Comparison of ENCODE assay signal across 8 cellular contexts in genomic region chr10:13784067-13784466, GRCh38.
DNase-seq lines count a peak whose midpoint lies in the region; ATAC-seq lines count a peak whose summit lies in the region.

No MANE protein-coding gene starts in this region.

- H3K27me3 ChIP-seq in subcutaneous abdominal adipose tissue (ENCODE audit: control insufficient read depth in 5 of 5, insufficient read depth in 4 of 5, low read length in 5 of 5), result no peaks in the 10 kb centered on the region

- no peak overlapping the region for H3K4me3 ChIP-seq in subcutaneous abdominal adipose tissue (ENCODE audit: low read depth in 1 of 5, low read length in 5 of 5)

- peak; percentile 25 for DNase-seq in stimulated activated CD4-positive, alpha-beta T cell treated with anti-CD3 and anti-CD28 coated beads, Interleukin-15, amount 100 ng/mL, for 24 hours
- no peak for DNase-seq in stimulated activated CD4-positive, alpha-beta T cell treated with anti-CD3 and anti-CD28 coated beads, Interleukin-2, amount 100 ng/mL, for 24 hours
- DNase-seq in NCI-H69 (lab: John Stamatoyannopoulos, UW) (peak; percentile 33), G401 (ENCODE audit: low spot score) (no peak)
- DNase-seq in effector CD4-positive, alpha-beta T cell, result peak; percentile 21

- in situ Hi-C loops in G401 (cut with HindIII; ENCODE audit: low sequenced_read_pairs), result no loop called here

- no peak for ATAC-seq in GM19395 (IDR thresholded peaks at IDR 0.05; ENCODE audit: unreplicated experiment)
- no peak for ATAC-seq in HG02571 (IDR thresholded peaks at IDR 0.05; ENCODE audit: unreplicated experiment)

- no peaks in the 10 kb centered on the region for H3K9me3 ChIP-seq in subcutaneous abdominal adipose tissue (ENCODE audit: control insufficient read depth in 5 of 5, low read length in 5 of 5)

- H3K9ac ChIP-seq in subcutaneous abdominal adipose tissue (ENCODE audit: low read length in 5 of 5), result no peak overlapping the region

- H3K27ac ChIP-seq in subcutaneous abdominal adipose tissue (ENCODE audit: low read depth, low read length), result peak overlapping the region; percentile 1

- peaks cover 11 to 25% (median 13%) of the 10 kb centered on the region in 5 donors for H3K36me3 ChIP-seq in subcutaneous abdominal adipose tissue (ENCODE audit: control insufficient read depth in 5 of 5, insufficient read depth in 5 of 5, low read length in 5 of 5)

- H3K4me1 ChIP-seq in subcutaneous abdominal adipose tissue (ENCODE audit: control insufficient read depth in 5 of 5, insufficient read depth in 5 of 5, low read length in 5 of 5), result peaks cover 8 to 26% (median 24%) of the 10 kb centered on the region in 5 donors

Comparison
In these comparisons a context has a peak if more than half of its experiments do, and no peak if none do; other contexts are left out.
1. DNase-seq: peak in stimulated activated CD4-positive, alpha-beta T cell treated with anti-CD3 and anti-CD28 coated beads, Interleukin-15, amount 100 ng/mL, for 24 hours (single experiment), NCI-H69 (single experiment) and effector CD4-positive, alpha-beta T cell (single experiment); none in stimulated activated CD4-positive, alpha-beta T cell treated with anti-CD3 and anti-CD28 coated beads, Interleukin-2, amount 100 ng/mL, for 24 hours (0 of 2) and G401 (single experiment).